Comparison of ENCODE assay signal across 8 cellular contexts in the genomic region with DNA sequence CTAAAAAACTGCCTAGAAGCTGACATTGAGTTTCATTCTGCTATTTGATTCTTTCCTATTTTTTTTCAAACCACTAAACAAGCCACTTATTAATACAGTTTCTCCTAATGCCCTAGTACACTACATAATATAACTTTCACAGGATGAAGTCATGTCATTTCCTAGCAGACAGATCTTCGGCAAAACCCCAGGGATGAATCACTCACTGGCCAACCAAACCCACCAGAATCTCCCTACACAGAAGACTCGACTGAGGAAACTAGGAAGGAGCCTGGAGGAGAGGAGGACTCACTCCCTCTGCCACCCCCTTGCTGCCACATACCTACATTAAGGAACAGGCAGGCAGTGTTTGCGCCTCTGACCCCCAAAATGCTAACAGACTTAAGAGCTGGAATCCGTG. TPM values are rescaled to one million over a fixed set of nuclear protein-coding genes. Genes with fewer than 3 reads are reported as not detected.
DNase-seq lines count a peak whose midpoint lies in the region; ATAC-seq and TF ChIP-seq lines count a peak whose summit lies in the region.

No MANE protein-coding gene starts in this region.

- H3K79me2 ChIP-seq in ACC112 (ENCODE audit: control insufficient read depth, insufficient read depth, low read length, unreplicated experiment) (peaks cover 3% of the 10 kb centered on the region), GM23338 (replicated peaks; ENCODE audit: insufficient read depth) (no peaks in the 10 kb centered on the region), mesendoderm (ENCODE audit: control insufficient read depth, insufficient read depth, low read length) (no peaks in the 10 kb centered on the region)

- H4K20me1 ChIP-seq in GM23338 (replicated peaks; ENCODE audit: insufficient read depth), result 0 out of 2 replicates have a peak, but pooled peaks cover 6% of the 10 kb centered on the region

- H3K4me1 Mint-ChIP-seq in GM23338, result peaks cover 28% of the 10 kb centered on the region; the same call in 2 of the 3 replicates

- no peak overlapping the region for H2BK120ac ChIP-seq in mesendoderm (ENCODE audit: low read depth, low read length)

- H3K36me3 ChIP-seq in ACC112 (ENCODE audit: insufficient read depth, low read length) (peaks cover 8% of the 10 kb centered on the region), GM23338 (ENCODE audit: insufficient read depth) (peaks cover 5% of the 10 kb centered on the region), mesendoderm (ENCODE audit: control insufficient read depth, insufficient read depth, low read length) (peaks cover 2% of the 10 kb centered on the region)

- H3K23ac ChIP-seq in mesendoderm (ENCODE audit: low read length), result no peak overlapping the region

- no peak overlapping the region for H3K4me3 Mint-ChIP-seq in GM23338

- H2BK15ac ChIP-seq in mesendoderm (replicated peaks; ENCODE audit: low read depth), result no peak overlapping the region

- no CpG with 5 or more reads among the region's 4 CpGs for WGBS in mesendoderm (ENCODE audit: extremely low coverage, insufficient coverage, low lambda C conversion rate)

- H3K27me3 Mint-ChIP-seq in GM23338 (ENCODE audit: insufficient read depth, low read depth, poor library complexity), result peaks cover 4% of the 10 kb centered on the region

- no peak overlapping the region for H3K9ac ChIP-seq in mesendoderm (ENCODE audit: low read length)

- H3K27ac Mint-ChIP-seq in GM23338, result peak overlapping the region; percentile 46; the same call in 1 of the 2 replicates

- H3K79me1 ChIP-seq in mesendoderm (ENCODE audit: low read length), result no peaks in the 10 kb centered on the region

- H2AK5ac ChIP-seq in mesendoderm (ENCODE audit: low read length), result no peak overlapping the region

- no peak overlapping the region for H2AFZ ChIP-seq in ACC112 (ENCODE audit: low read length, unreplicated experiment)
- H2AFZ ChIP-seq in GM23338, result no peak overlapping the region

- no peak overlapping the region for H3K18ac ChIP-seq in mesendoderm (ENCODE audit: low read length)

- no peak overlapping the region for H3K4ac ChIP-seq in mesendoderm (ENCODE audit: low read depth, low read length)

- no peaks in the 10 kb centered on the region for H3K9me3 Mint-ChIP-seq in GM23338

- no peak overlapping the region for H2BK5ac ChIP-seq in mesendoderm (ENCODE audit: low read length)

- no peak overlapping the region for H3K4me3 ChIP-seq in ACC112 (ENCODE audit: low read depth, low read length)
- H3K4me3 ChIP-seq in GM23338, result no peak overlapping the region
- H3K4me3 ChIP-seq in foreskin fibroblast (ENCODE audit: low read depth in 1 of 2, low read length in 2 of 2), result no peak overlapping the region
- H3K4me3 ChIP-seq in mesendoderm (ENCODE audit: low read length), result no peak overlapping the region

- H3K36me3 Mint-ChIP-seq in GM23338 (ENCODE audit: low read depth), result peaks cover 29% of the 10 kb centered on the region

- H3K4me1 ChIP-seq in ACC112 (ENCODE audit: control insufficient read depth, insufficient read depth, low read length, unreplicated experiment) (peaks cover 56% of the 10 kb centered on the region), GM23338 (ENCODE audit: insufficient read depth) (peaks cover 3% of the 10 kb centered on the region; the same call in 1 of the 2 replicates), mesendoderm (ENCODE audit: control insufficient read depth, low read depth, low read length) (peaks cover 5% of the 10 kb centered on the region)

- H3K27me3 ChIP-seq in ACC112 (ENCODE audit: insufficient read depth, low read length) (no peaks in the 10 kb centered on the region), GM23338 (ENCODE audit: insufficient read depth) (no peaks in the 10 kb centered on the region), mesendoderm (ENCODE audit: insufficient read depth, low read length, poor library complexity) (no peaks in the 10 kb centered on the region)

- ATAC-seq in GM23338 (no peak), HG02870 (IDR thresholded peaks at IDR 0.05; ENCODE audit: unreplicated experiment) (no peak), HG02571 (IDR thresholded peaks at IDR 0.05; ENCODE audit: unreplicated experiment) (no peak), GM18520 (IDR thresholded peaks at IDR 0.05; ENCODE audit: unreplicated experiment) (no peak)

- DNase-seq in GM23338 (ENCODE audit: low spot score) (no peak), UCSD-AML1 (lab: John Stamatoyannopoulos, UW; ENCODE audit: unreplicated experiment) (peak; percentile 14), foreskin fibroblast (peak; percentile 66 to 75), mesendoderm (no peak)

- no peak overlapping the region for H3K4me2 ChIP-seq in GM23338
- H3K4me2 ChIP-seq in mesendoderm (ENCODE audit: low read length), result no peak overlapping the region

- H3F3A ChIP-seq in GM23338 (replicated peaks; ENCODE audit: low read depth), result no peaks in the 10 kb centered on the region

- no peak overlapping the region for H4K8ac ChIP-seq in mesendoderm (ENCODE audit: low read depth, low read length)

- H3K56ac ChIP-seq in mesendoderm (ENCODE audit: low read length), result no peak overlapping the region

- H3K9me2 ChIP-seq in GM23338 (ENCODE audit: insufficient read depth), result no peaks in the 10 kb centered on the region

- H3K27ac ChIP-seq in ACC112 (ENCODE audit: low read depth, low read length), result peak overlapping the region; percentile 55
- no peak overlapping the region for H3K27ac ChIP-seq in GM23338 (ENCODE audit: low read depth)
- H3K27ac ChIP-seq in mesendoderm (ENCODE audit: low read depth, low read length), result no peak overlapping the region

- TF ChIP-seq CTCF in GM23338 (conservative IDR thresholded peaks at IDR 0.05; ENCODE audit: low read depth in 2 of 2) (no peak), foreskin fibroblast (IDR thresholded peaks at IDR 0.05; ENCODE audit: low read depth, low read length) (no peak)

- H4K5ac ChIP-seq in mesendoderm (ENCODE audit: low read length), result no peak overlapping the region

TF ChIP-seq in GM23338, 12 proteins besides CTCF, POLR2A, EP300 and RAD21 (continues in another document):
- TF ChIP-seq EZH2phosphoT487 (IDR thresholded peaks at IDR 0.05; ENCODE audit: unreplicated experiment), result no peak
- TF ChIP-seq, protein P1, sequence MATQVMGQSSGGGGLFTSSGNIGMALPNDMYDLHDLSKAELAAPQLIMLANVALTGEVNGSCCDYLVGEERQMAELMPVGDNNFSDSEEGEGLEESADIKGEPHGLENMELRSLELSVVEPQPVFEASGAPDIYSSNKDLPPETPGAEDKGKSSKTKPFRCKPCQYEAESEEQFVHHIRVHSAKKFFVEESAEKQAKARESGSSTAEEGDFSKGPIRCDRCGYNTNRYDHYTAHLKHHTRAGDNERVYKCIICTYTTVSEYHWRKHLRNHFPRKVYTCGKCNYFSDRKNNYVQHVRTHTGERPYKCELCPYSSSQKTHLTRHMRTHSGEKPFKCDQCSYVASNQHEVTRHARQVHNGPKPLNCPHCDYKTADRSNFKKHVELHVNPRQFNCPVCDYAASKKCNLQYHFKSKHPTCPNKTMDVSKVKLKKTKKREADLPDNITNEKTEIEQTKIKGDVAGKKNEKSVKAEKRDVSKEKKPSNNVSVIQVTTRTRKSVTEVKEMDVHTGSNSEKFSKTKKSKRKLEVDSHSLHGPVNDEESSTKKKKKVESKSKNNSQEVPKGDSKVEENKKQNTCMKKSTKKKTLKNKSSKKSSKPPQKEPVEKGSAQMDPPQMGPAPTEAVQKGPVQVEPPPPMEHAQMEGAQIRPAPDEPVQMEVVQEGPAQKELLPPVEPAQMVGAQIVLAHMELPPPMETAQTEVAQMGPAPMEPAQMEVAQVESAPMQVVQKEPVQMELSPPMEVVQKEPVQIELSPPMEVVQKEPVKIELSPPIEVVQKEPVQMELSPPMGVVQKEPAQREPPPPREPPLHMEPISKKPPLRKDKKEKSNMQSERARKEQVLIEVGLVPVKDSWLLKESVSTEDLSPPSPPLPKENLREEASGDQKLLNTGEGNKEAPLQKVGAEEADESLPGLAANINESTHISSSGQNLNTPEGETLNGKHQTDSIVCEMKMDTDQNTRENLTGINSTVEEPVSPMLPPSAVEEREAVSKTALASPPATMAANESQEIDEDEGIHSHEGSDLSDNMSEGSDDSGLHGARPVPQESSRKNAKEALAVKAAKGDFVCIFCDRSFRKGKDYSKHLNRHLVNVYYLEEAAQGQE (IDR thresholded peaks at IDR 0.05; ENCODE audit: unreplicated experiment), result no peak

RNA-seq across cellular contexts. Expression of a gene that starts 33.4 kb away (rescaled TPM):
- 55.8 and 60.5 TPM in 2 replicates for total RNA-seq in GM23338 (2014; rRNA removed; shearing (Covaris generic))
- 16.4 and 17.5 TPM in 2 replicates for polyA plus RNA-seq in GM23338 (2016; fragmentation: Nextera tagmentation; extraction: Ambion mirVana)
- polyA plus RNA-seq in mesendoderm (2013, experiment 1 of 2), result 25.4 TPM
- polyA plus RNA-seq in mesendoderm (2013, experiment 2 of 2), result 26.0 TPM

Comparison
In these comparisons a context has a peak if more than half of its experiments do, and no peak if none do; other contexts are left out.
1. DNase-seq: peak in UCSD-AML1 (single experiment) and foreskin fibroblast (2 of 2); none in GM23338 (single experiment) and mesendoderm (single experiment).